Comparison of ENCODE assay signal across 8 cellular contexts in genomic region chr2:241686649-241687425, GRCh38. TPM values are rescaled to one million over a fixed set of nuclear protein-coding genes. Genes with fewer than 3 reads are reported as not detected.
DNase-seq lines count a peak whose midpoint lies in the region; ATAC-seq, FAIRE-seq and TF ChIP-seq lines count a peak whose summit lies in the region.

A gene with protein sequence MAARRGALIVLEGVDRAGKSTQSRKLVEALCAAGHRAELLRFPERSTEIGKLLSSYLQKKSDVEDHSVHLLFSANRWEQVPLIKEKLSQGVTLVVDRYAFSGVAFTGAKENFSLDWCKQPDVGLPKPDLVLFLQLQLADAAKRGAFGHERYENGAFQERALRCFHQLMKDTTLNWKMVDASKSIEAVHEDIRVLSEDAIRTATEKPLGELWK (minus strand): TSS chr2:241686815. CDS start chr2:241686783, 32 bp downstream.

- H3K4me3 Mint-ChIP-seq in WTC11, result peak within 1 kb of the TSS; percentile 96

- no peak for TF ChIP-seq CTCF in AG04450 (IDR thresholded peaks at IDR 0.05; ENCODE audit: low read depth, low read length)
- TF ChIP-seq CTCF in WTC11 (IDR thresholded peaks at IDR 0.05), result no peak
- no peak for TF ChIP-seq CTCF in bronchial epithelial cell (IDR thresholded peaks at IDR 0.05; ENCODE audit: insufficient read depth, low read length, severe bottlenecking)

- peaks cover 13% of the 10 kb centered on the region for H3K4me1 Mint-ChIP-seq in WTC11

- no peaks in the 10 kb centered on the region for H3K27me3 Mint-ChIP-seq in WTC11 (ENCODE audit: low read depth)

- no peak for FAIRE-seq in bronchial epithelial cell (lab: Jason Lieb, UNC)

- CTCF ChIA-PET in AG04450 (lab: Charles Lee), result no interaction called here
- CTCF ChIA-PET in WTC11 (lab: Charles Lee), result interaction anchor here (0.7 to 2.9 kb wide), 6 partner anchors 10 to 192 kb away, joined by 3 to 30 read pairs (median 6); partner anchors contain the start of genes D2HGDH and ING5

- H3K9me3 Mint-ChIP-seq in WTC11, result no peaks in the 10 kb centered on the region

- H3K4me3 ChIP-seq in AG04450 (ENCODE audit: low read depth, low read length), result peak within 1 kb of the TSS; percentile 95
- peak within 1 kb of the TSS; percentile 50 for H3K4me3 ChIP-seq in bronchial epithelial cell (ENCODE audit: low read depth, low read length)

- DNase-seq in AG04450 (ENCODE audit: low read depth, low spot score) (peak; percentile 86), NCI-H226 (peak; percentile 97), WTC11 (ENCODE audit: low spot score) (peak; percentile 90), bronchial epithelial cell (ENCODE audit: low read depth) (peak; percentile 84), iPS-NIHi7 (ENCODE audit: extremely low spot score) (peak; percentile 99), smooth muscle cell of the brain vasculature (ENCODE audit: low read depth, low spot score) (peak; percentile 89)

- peaks cover 15% of the 10 kb centered on the region for H3K36me3 ChIP-seq in bronchial epithelial cell (ENCODE audit: control insufficient read depth, insufficient read depth, low read length)

- no peaks in the 10 kb centered on the region; the same call in 1 of the 2 replicates for H3K9me3 ChIP-seq in AG04450 (ENCODE audit: control insufficient read depth, insufficient read depth, low read length)

- H3K27me3 ChIP-seq in AG04450 (ENCODE audit: control insufficient read depth, insufficient read depth, low read length) (no peaks in the 10 kb centered on the region), bronchial epithelial cell (ENCODE audit: control insufficient read depth, insufficient read depth, low read length) (no peaks in the 10 kb centered on the region)

- peaks cover 28% of the 10 kb centered on the region for H3K36me3 Mint-ChIP-seq in WTC11

- peak within 1 kb of the TSS; percentile 83 for H3K27ac ChIP-seq in AG04450 (ENCODE audit: low read depth, low read length)

- ATAC-seq in GM18909 (IDR thresholded peaks at IDR 0.05; ENCODE audit: poor library complexity, unreplicated experiment) (peak; percentile 95), HG03159 (IDR thresholded peaks at IDR 0.05; ENCODE audit: unreplicated experiment) (peak; percentile 92), WTC11 (peak; percentile 98)

- POLR2A ChIA-PET in AG04450 (lab: Yijun Ruan, JAX) (interaction anchor here (0.7 to 4.0 kb wide), 11 partner anchors 8 to 372 kb away, joined by 3 to 41 read pairs (median 4); partner anchors contain the start of genes ATG4B, D2HGDH, HDLBP and ING5), WTC11 (lab: Charles Lee) (interaction anchor here (0.9 to 2.8 kb wide), 5 partner anchors 15 to 192 kb away, joined by 3 to 28 read pairs (median 3); partner anchors contain the start of genes D2HGDH and ING5)

- H3K27ac Mint-ChIP-seq in WTC11, result peak within 1 kb of the TSS; percentile 86; the same call in 1 of the 2 replicates

TF ChIP-seq in WTC11, 78 proteins besides CTCF, POLR2A, EP300 and RAD21 (continues in another document):
- TF ChIP-seq HMGXB4 (CRISPR knock-in tag; IDR thresholded peaks at IDR 0.05), result peak; percentile 86
- TF ChIP-seq, protein P1, sequence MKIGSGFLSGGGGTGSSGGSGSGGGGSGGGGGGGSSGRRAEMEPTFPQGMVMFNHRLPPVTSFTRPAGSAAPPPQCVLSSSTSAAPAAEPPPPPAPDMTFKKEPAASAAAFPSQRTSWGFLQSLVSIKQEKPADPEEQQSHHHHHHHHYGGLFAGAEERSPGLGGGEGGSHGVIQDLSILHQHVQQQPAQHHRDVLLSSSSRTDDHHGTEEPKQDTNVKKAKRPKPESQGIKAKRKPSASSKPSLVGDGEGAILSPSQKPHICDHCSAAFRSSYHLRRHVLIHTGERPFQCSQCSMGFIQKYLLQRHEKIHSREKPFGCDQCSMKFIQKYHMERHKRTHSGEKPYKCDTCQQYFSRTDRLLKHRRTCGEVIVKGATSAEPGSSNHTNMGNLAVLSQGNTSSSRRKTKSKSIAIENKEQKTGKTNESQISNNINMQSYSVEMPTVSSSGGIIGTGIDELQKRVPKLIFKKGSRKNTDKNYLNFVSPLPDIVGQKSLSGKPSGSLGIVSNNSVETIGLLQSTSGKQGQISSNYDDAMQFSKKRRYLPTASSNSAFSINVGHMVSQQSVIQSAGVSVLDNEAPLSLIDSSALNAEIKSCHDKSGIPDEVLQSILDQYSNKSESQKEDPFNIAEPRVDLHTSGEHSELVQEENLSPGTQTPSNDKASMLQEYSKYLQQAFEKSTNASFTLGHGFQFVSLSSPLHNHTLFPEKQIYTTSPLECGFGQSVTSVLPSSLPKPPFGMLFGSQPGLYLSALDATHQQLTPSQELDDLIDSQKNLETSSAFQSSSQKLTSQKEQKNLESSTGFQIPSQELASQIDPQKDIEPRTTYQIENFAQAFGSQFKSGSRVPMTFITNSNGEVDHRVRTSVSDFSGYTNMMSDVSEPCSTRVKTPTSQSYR (CRISPR knock-in tag; IDR thresholded peaks at IDR 0.05), result no peak
- TF ChIP-seq GTF2I (CRISPR knock-in tag; conservative IDR thresholded peaks at IDR 0.05), result no peak
- 0 out of 2 replicates have a peak, but pooled peaks have one; percentile 5 for TF ChIP-seq PRDM15 (CRISPR knock-in tag; IDR thresholded peaks at IDR 0.05)
- peak; percentile 82 for TF ChIP-seq SP1 (CRISPR knock-in tag; conservative IDR thresholded peaks at IDR 0.05)
- TF ChIP-seq, protein P2, sequence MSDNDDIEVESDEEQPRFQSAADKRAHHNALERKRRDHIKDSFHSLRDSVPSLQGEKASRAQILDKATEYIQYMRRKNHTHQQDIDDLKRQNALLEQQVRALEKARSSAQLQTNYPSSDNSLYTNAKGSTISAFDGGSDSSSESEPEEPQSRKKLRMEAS (CRISPR knock-in tag; IDR thresholded peaks at IDR 0.05), result peak; percentile 42; the same call in 1 of the 2 replicates
- peak; percentile 75 for TF ChIP-seq JUN (CRISPR knock-in tag; IDR thresholded peaks at IDR 0.05)
- TF ChIP-seq, protein P3, sequence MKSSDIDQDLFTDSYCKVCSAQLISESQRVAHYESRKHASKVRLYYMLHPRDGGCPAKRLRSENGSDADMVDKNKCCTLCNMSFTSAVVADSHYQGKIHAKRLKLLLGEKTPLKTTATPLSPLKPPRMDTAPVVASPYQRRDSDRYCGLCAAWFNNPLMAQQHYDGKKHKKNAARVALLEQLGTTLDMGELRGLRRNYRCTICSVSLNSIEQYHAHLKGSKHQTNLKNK (CRISPR knock-in tag; IDR thresholded peaks at IDR 0.05), result no peak
- TF ChIP-seq NFATC4 (CRISPR knock-in tag; IDR thresholded peaks at IDR 0.05), result 0 out of 2 replicates have a peak, but pooled peaks have one; percentile 15
- peak; percentile 88 for TF ChIP-seq E2F5 (CRISPR knock-in tag; IDR thresholded peaks at IDR 0.05)
- TF ChIP-seq NFYB (CRISPR knock-in tag; conservative IDR thresholded peaks at IDR 0.05; ENCODE audit: low read depth), result peak; percentile 77
- TF ChIP-seq NFE2L1 (CRISPR knock-in tag; IDR thresholded peaks at IDR 0.05), result 0 out of 2 replicates have a peak, but pooled peaks have one; percentile 1

RNA-seq across cellular contexts. Expression of the gene that starts here (rescaled TPM):
- polyA plus RNA-seq in AG04450 (2011; rRNA removed), result 28.4 and 29.6 TPM in 2 replicates
- polyA minus RNA-seq in AG04450 (2011; rRNA and poly(A)+ RNA removed), result 9.9 and 10.1 TPM in 2 replicates
- total RNA-seq in WTC11 (2021) (79.9 to 88.1 TPM (median 87.7 TPM) in 3 replicates), bronchial epithelial cell (10.6 and 21.1 TPM in 2 replicates)

Comparison
In these comparisons a context has a peak if more than half of its experiments do, and no peak if none do; other contexts are left out.
1. Peak in every context shown above with its lines: DNase-seq, ATAC-seq, H3K4me3 ChIP-seq and H3K27ac ChIP-seq.